ENCODE assay signal across 17 cellular contexts in genomic region chr1:23804183-23804582, GRCh38. TPM values are rescaled to one million over a fixed set of nuclear protein-coding genes. Genes with fewer than 3 reads are reported as not detected.
DNase-seq lines count a peak whose midpoint lies in the region; ATAC-seq and TF ChIP-seq lines count a peak whose summit lies in the region.
"Had no signal": no experiment of that assay in that cellular context is flagged by ENCODE, and none has a peak within 500 bp of the region (broad histone marks: within the 10 kb centered on the region; RNA-seq: fewer than 3 reads in every experiment).

No MANE protein-coding gene starts in this region.

- H3K9me3 ChIP-seq in colonic mucosa (no peaks in the 10 kb centered on the region), left ventricle myocardium inferior (replicated peaks) (no peaks in the 10 kb centered on the region)

- DNase-seq in activated CD8-positive, alpha-beta T cell treated with anti-CD3 and anti-CD28 coated beads, Interleukin-2, amount 10 ng/mL, durations not matched to agents 7 days and 5 days, result no peak
- DNase-seq in activated CD8-positive, alpha-beta T cell treated with anti-CD3 and anti-CD28 coated beads for 36 hours, result no peak
- DNase-seq in NB4 (ENCODE audit: low read depth) (no peak), endothelial cell (ENCODE audit: low spot score) (peak; percentile 57), DMS153 treated with DMSO at 0.1 percent for 48 hours (lab: John Stamatoyannopoulos, UW; ENCODE audit: unreplicated experiment) (no peak), colonic mucosa (no peak), left ventricle myocardium inferior (no peak)
- DNase-seq: activated CD4-positive, alpha-beta T cell treated with anti-CD3 and anti-CD28 coated beads, Interleukin-2, amount 50 U/mL, for 1 hour; Calu3; dorsolateral prefrontal cortex; foreskin fibroblast; NCI-H1092; NCI-H226; substantia nigra; T-helper 1 cell had no signal

- peak overlapping the region; percentile 1 for H3K27ac Mint-ChIP-seq in activated CD8-positive, alpha-beta T cell treated with anti-CD3 and anti-CD28 coated beads, Interleukin-2, amount 10 ng/mL, durations not matched to agents 7 days and 5 days
- H3K27ac Mint-ChIP-seq in activated CD8-positive, alpha-beta T cell treated with anti-CD3 and anti-CD28 coated beads for 36 hours, result no peak overlapping the region
- no peak overlapping the region for H3K27ac Mint-ChIP-seq in endothelial cell (ENCODE audit: unreplicated experiment)
- peak overlapping the region; percentile 17 for H3K27ac Mint-ChIP-seq in stimulated activated memory B cell treated with anti-CD40 and anti-IgM and Interleukin-4, amounts not matched to agents 10 μg/mL and 1 μg/mL and 100 μg/mL, for 72 hours

- intact Hi-C loops in activated CD8-positive, alpha-beta T cell treated with anti-CD3 and anti-CD28 coated beads for 36 hours (cut with micrococcal nuclease), result loop anchor here (5.0 kb wide), 1 partner anchor 63 kb away; the partner anchor contains the start of gene FUCA1
- intact Hi-C loops in colonic mucosa (cut with DNase I), result no loop called here
- intact Hi-C loops in left ventricle myocardium inferior (cut with micrococcal nuclease), result no loop called here

- no peak for TF ChIP-seq CTCF in activated CD8-positive, alpha-beta T cell treated with anti-CD3 and anti-CD28 coated beads for 36 hours (IDR thresholded peaks at IDR 0.05)
- TF ChIP-seq CTCF in NB4 (IDR thresholded peaks at IDR 0.05; ENCODE audit: low read depth, low read length) (peak; percentile 15), endothelial cell (IDR thresholded peaks at IDR 0.05; ENCODE audit: unreplicated experiment) (peak; percentile 32), colonic mucosa (IDR thresholded peaks at IDR 0.05) (no peak), left ventricle myocardium inferior (IDR thresholded peaks at IDR 0.05; ENCODE audit: borderline replicate concordance) (no peak)

- H3K9me3 Mint-ChIP-seq in activated CD8-positive, alpha-beta T cell treated with anti-CD3 and anti-CD28 coated beads, Interleukin-2, amount 10 ng/mL, durations not matched to agents 7 days and 5 days (ENCODE audit: insufficient read depth), result no peaks in the 10 kb centered on the region
- no peaks in the 10 kb centered on the region for H3K9me3 Mint-ChIP-seq in activated CD8-positive, alpha-beta T cell treated with anti-CD3 and anti-CD28 coated beads for 36 hours
- H3K9me3 Mint-ChIP-seq in endothelial cell (ENCODE audit: unreplicated experiment), result no peaks in the 10 kb centered on the region
- H3K9me3 Mint-ChIP-seq in stimulated activated memory B cell treated with anti-CD40 and anti-IgM and Interleukin-4, amounts not matched to agents 10 μg/mL and 1 μg/mL and 100 μg/mL, for 72 hours, result no peaks in the 10 kb centered on the region

- ATAC-seq in activated CD8-positive, alpha-beta T cell treated with anti-CD3 and anti-CD28 coated beads, Interleukin-2, amount 10 ng/mL, durations not matched to agents 7 days and 5 days, result no peak
- ATAC-seq in activated CD8-positive, alpha-beta T cell treated with anti-CD3 and anti-CD28 coated beads for 36 hours, result no peak
- ATAC-seq in stimulated activated memory B cell treated with anti-CD40 and anti-IgM and Interleukin-4, amounts not matched to agents 10 μg/mL and 1 μg/mL and 100 μg/mL, for 72 hours, result no peak

- no peak overlapping the region for H3K9ac ChIP-seq in colonic mucosa (ENCODE audit: low read depth in 2 of 2, low read length in 2 of 2)

- no peak overlapping the region for H3K27ac ChIP-seq in colonic mucosa
- no peak overlapping the region for H3K27ac ChIP-seq in left ventricle myocardium inferior (replicated peaks)

- TF ChIP-seq POLR2A in NB4 (IDR thresholded peaks at IDR 0.05; ENCODE audit: extremely low read depth, insufficient read length), result no peak

- H3K4me1 ChIP-seq in colonic mucosa, result peaks cover 6% of the 10 kb centered on the region
- peaks cover 27% of the 10 kb centered on the region for H3K4me1 ChIP-seq in left ventricle myocardium inferior

- H3K36me3 Mint-ChIP-seq in activated CD8-positive, alpha-beta T cell treated with anti-CD3 and anti-CD28 coated beads, Interleukin-2, amount 10 ng/mL, durations not matched to agents 7 days and 5 days (ENCODE audit: low read depth), result peaks cover 9% of the 10 kb centered on the region
- H3K36me3 Mint-ChIP-seq in activated CD8-positive, alpha-beta T cell treated with anti-CD3 and anti-CD28 coated beads for 36 hours (ENCODE audit: low read depth), result peaks cover 5% of the 10 kb centered on the region
- H3K36me3 Mint-ChIP-seq in endothelial cell (ENCODE audit: low read depth, unreplicated experiment), result peaks cover 21% of the 10 kb centered on the region
- peaks cover 21% of the 10 kb centered on the region for H3K36me3 Mint-ChIP-seq in stimulated activated memory B cell treated with anti-CD40 and anti-IgM and Interleukin-4, amounts not matched to agents 10 μg/mL and 1 μg/mL and 100 μg/mL, for 72 hours

- CTCF ChIA-PET in activated CD8-positive, alpha-beta T cell treated with anti-CD3 and anti-CD28 coated beads, Interleukin-2, amount 10 ng/mL, durations not matched to agents 7 days and 5 days (lab: Charles Lee), result interaction anchor here (6.7 kb wide), 1 partner anchor 113 kb away, joined by 44 read pairs; no protein-coding TSS in a partner anchor
- CTCF ChIA-PET in activated CD8-positive, alpha-beta T cell treated with anti-CD3 and anti-CD28 coated beads for 36 hours (lab: Charles Lee), result no interaction called here

- H3K4me1 Mint-ChIP-seq in activated CD8-positive, alpha-beta T cell treated with anti-CD3 and anti-CD28 coated beads, Interleukin-2, amount 10 ng/mL, durations not matched to agents 7 days and 5 days (ENCODE audit: low read depth), result peaks cover 24% of the 10 kb centered on the region
- H3K4me1 Mint-ChIP-seq in activated CD8-positive, alpha-beta T cell treated with anti-CD3 and anti-CD28 coated beads for 36 hours (ENCODE audit: low read depth), result peaks cover 9% of the 10 kb centered on the region
- H3K4me1 Mint-ChIP-seq in endothelial cell (ENCODE audit: unreplicated experiment), result peaks cover 20% of the 10 kb centered on the region
- peaks cover 24% of the 10 kb centered on the region for H3K4me1 Mint-ChIP-seq in stimulated activated memory B cell treated with anti-CD40 and anti-IgM and Interleukin-4, amounts not matched to agents 10 μg/mL and 1 μg/mL and 100 μg/mL, for 72 hours

- H3K27me3 ChIP-seq in colonic mucosa (no peaks in the 10 kb centered on the region), left ventricle myocardium inferior (ENCODE audit: low read depth) (no peaks in the 10 kb centered on the region)
- H3K27me3 ChIP-seq: dorsolateral prefrontal cortex had no signal

- H3K4me3 ChIP-seq in NB4 (ENCODE audit: low read depth, low read length) (no peak overlapping the region), colonic mucosa (no peak overlapping the region), left ventricle myocardium inferior (no peak overlapping the region)
- H3K4me3 ChIP-seq: dorsolateral prefrontal cortex, lung had no signal

- H3K4me3 Mint-ChIP-seq in activated CD8-positive, alpha-beta T cell treated with anti-CD3 and anti-CD28 coated beads, Interleukin-2, amount 10 ng/mL, durations not matched to agents 7 days and 5 days, result no peak overlapping the region
- no peak overlapping the region for H3K4me3 Mint-ChIP-seq in activated CD8-positive, alpha-beta T cell treated with anti-CD3 and anti-CD28 coated beads for 36 hours
- H3K4me3 Mint-ChIP-seq in endothelial cell (ENCODE audit: unreplicated experiment), result no peak overlapping the region
- H3K4me3 Mint-ChIP-seq in stimulated activated memory B cell treated with anti-CD40 and anti-IgM and Interleukin-4, amounts not matched to agents 10 μg/mL and 1 μg/mL and 100 μg/mL, for 72 hours, result no peak overlapping the region

- POLR2A ChIA-PET in activated CD8-positive, alpha-beta T cell treated with anti-CD3 and anti-CD28 coated beads, Interleukin-2, amount 10 ng/mL, durations not matched to agents 7 days and 5 days (lab: Charles Lee), result no interaction called here
- POLR2A ChIA-PET in activated CD8-positive, alpha-beta T cell treated with anti-CD3 and anti-CD28 coated beads for 36 hours (lab: Charles Lee), result interaction anchor here (0.7 kb wide), 1 partner anchor 24 kb away, joined by 3 read pairs; no protein-coding TSS in a partner anchor

- H3K36me3 ChIP-seq in colonic mucosa (peaks cover 6% of the 10 kb centered on the region), left ventricle myocardium inferior (peaks cover 35% of the 10 kb centered on the region)

- no peaks in the 10 kb centered on the region for H3K27me3 Mint-ChIP-seq in activated CD8-positive, alpha-beta T cell treated with anti-CD3 and anti-CD28 coated beads, Interleukin-2, amount 10 ng/mL, durations not matched to agents 7 days and 5 days (ENCODE audit: low read depth)
- no peaks in the 10 kb centered on the region for H3K27me3 Mint-ChIP-seq in activated CD8-positive, alpha-beta T cell treated with anti-CD3 and anti-CD28 coated beads for 36 hours
- H3K27me3 Mint-ChIP-seq in endothelial cell (ENCODE audit: unreplicated experiment), result peaks cover 2% of the 10 kb centered on the region
- H3K27me3 Mint-ChIP-seq in stimulated activated memory B cell treated with anti-CD40 and anti-IgM and Interleukin-4, amounts not matched to agents 10 μg/mL and 1 μg/mL and 100 μg/mL, for 72 hours, result no peaks in the 10 kb centered on the region

RNA-seq across cellular contexts. Expression of gene GALE, which starts 3.6 kb away (rescaled TPM):
- total RNA-seq in activated CD8-positive, alpha-beta T cell treated with anti-CD3 and anti-CD28 coated beads, Interleukin-2, amount 10 ng/mL, durations not matched to agents 7 days and 5 days, result 10 to 100 TPM; 27.6 to 31.9 TPM
- total RNA-seq in activated CD8-positive, alpha-beta T cell treated with anti-CD3 and anti-CD28 coated beads for 36 hours, result 10 to 100 TPM; 40.7 to 43.6 TPM
- total RNA-seq in endothelial cell (ENCODE audit: unreplicated experiment) (33.9 TPM), colonic mucosa (100 to 1,000 TPM; 163 to 208 TPM), left ventricle myocardium inferior (6.3 TPM)

RNA-seq across cellular contexts. Expression of gene LYPLA2, which starts 13.2 kb away (rescaled TPM):
- total RNA-seq in activated CD8-positive, alpha-beta T cell treated with anti-CD3 and anti-CD28 coated beads, Interleukin-2, amount 10 ng/mL, durations not matched to agents 7 days and 5 days, result 10 to 100 TPM; 84.2 to 88.2 TPM
- total RNA-seq in activated CD8-positive, alpha-beta T cell treated with anti-CD3 and anti-CD28 coated beads for 36 hours, result 10 to 100 TPM; 57.0 to 59.2 TPM
- total RNA-seq in endothelial cell (ENCODE audit: unreplicated experiment) (138 TPM), colonic mucosa (10 to 100 TPM; 76.3 to 93.7 TPM), left ventricle myocardium inferior (26.2 TPM)

RNA-seq across cellular contexts. Expression of gene HMGCL, which starts 21.0 kb away (rescaled TPM):
- total RNA-seq in activated CD8-positive, alpha-beta T cell treated with anti-CD3 and anti-CD28 coated beads, Interleukin-2, amount 10 ng/mL, durations not matched to agents 7 days and 5 days, result 10 to 100 TPM; 24.9 to 27.1 TPM
- total RNA-seq in activated CD8-positive, alpha-beta T cell treated with anti-CD3 and anti-CD28 coated beads for 36 hours, result 10 to 100 TPM; 44.9 to 46.0 TPM
- total RNA-seq in endothelial cell (ENCODE audit: unreplicated experiment), result 30.0 TPM
- total RNA-seq in colonic mucosa, result 100 to 1,000 TPM in 1 of 2 donors, 10 to 100 TPM in 1; 66.2 to 110 TPM
- 31.9 TPM for total RNA-seq in left ventricle myocardium inferior

RNA-seq across cellular contexts. Expression of gene PITHD1, which starts 26.0 kb away (rescaled TPM):
- total RNA-seq in activated CD8-positive, alpha-beta T cell treated with anti-CD3 and anti-CD28 coated beads, Interleukin-2, amount 10 ng/mL, durations not matched to agents 7 days and 5 days, result 10 to 100 TPM; 62.3 to 67.9 TPM
- 10 to 100 TPM; 65.8 to 65.9 TPM for total RNA-seq in activated CD8-positive, alpha-beta T cell treated with anti-CD3 and anti-CD28 coated beads for 36 hours
- total RNA-seq in endothelial cell (ENCODE audit: unreplicated experiment) (35.4 TPM), colonic mucosa (10 to 100 TPM; 51.5 to 51.6 TPM), left ventricle myocardium inferior (40.3 TPM)

Comparison
In these comparisons a context has a peak if more than half of its experiments do, and no peak if none do; other contexts are left out.
1. H3K27ac Mint-ChIP-seq: peak in activated CD8-positive, alpha-beta T cell treated with anti-CD3 and anti-CD28 coated beads, Interleukin-2, amount 10 ng/mL, durations not matched to agents 7 days and 5 days (single experiment) and stimulated activated memory B cell treated with anti-CD40 and anti-IgM and Interleukin-4, amounts not matched to agents 10 μg/mL and 1 μg/mL and 100 μg/mL, for 72 hours (single experiment); none in activated CD8-positive, alpha-beta T cell treated with anti-CD3 and anti-CD28 coated beads for 36 hours (single experiment) and endothelial cell (single experiment).
2. CTCF ChIP-seq: peak in NB4 (single experiment) and endothelial cell (single experiment); none in activated CD8-positive, alpha-beta T cell treated with anti-CD3 and anti-CD28 coated beads for 36 hours (single experiment), colonic mucosa (single experiment) and left ventricle myocardium inferior (single experiment).